26 cellular contexts compared by ENCODE assay signal in the genomic region with DNA sequence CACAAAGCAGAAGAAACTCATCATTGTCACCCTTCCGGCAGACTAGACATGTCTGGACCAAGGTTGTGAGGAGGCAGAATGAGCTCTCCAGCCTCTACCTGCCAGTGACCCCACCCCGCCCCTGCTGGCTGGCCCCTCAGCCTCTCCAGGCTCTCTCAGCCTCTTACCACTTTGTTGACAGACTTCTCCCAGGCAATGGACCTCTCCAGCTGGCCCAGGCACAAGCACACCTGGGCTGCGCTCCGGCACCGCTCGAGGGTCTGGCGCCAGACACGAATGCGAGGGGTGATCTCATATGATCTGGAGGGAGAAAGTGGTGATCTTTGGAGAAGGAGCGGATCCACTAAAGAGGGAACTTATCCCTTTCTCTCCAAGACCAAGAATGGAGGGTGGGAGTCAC.
"Had no signal": no experiment of that assay in that cellular context is flagged by ENCODE, and none has a peak within 500 bp of the region (broad histone marks: within the 10 kb centered on the region; RNA-seq: fewer than 3 reads in every experiment).

No MANE protein-coding gene starts in this region.

- H3K4me3 Mint-ChIP-seq: activated CD4-positive, alpha-beta memory T cell treated with anti-CD3 and anti-CD28 coated beads for 36 hours; activated CD4-positive, alpha-beta T cell treated with anti-CD3 and anti-CD28 coated beads, Interleukin-2, amount 10 ng/mL, durations not matched to agents 24 days and 14 days; immature natural killer cell; natural killer cell treated with Interleukin-12 subunit alpha and Interleukin-12 subunit beta and Interleukin-15 and Interleukin-18, amount 100 ng/mL, for 72 hours; stimulated activated naive CD8-positive, alpha-beta T cell treated with anti-CD3 and anti-CD28 coated beads, Interleukin-15, Interleukin-2, amounts not matched to agents 100 ng/mL and 50 ng/mL, for 24 hours; type B pancreatic cell had no signal

- H3K27me3 Mint-ChIP-seq: activated CD4-positive, alpha-beta memory T cell treated with anti-CD3 and anti-CD28 coated beads for 36 hours; activated CD4-positive, alpha-beta T cell treated with anti-CD3 and anti-CD28 coated beads, Interleukin-2, amount 10 ng/mL, durations not matched to agents 24 days and 14 days; natural killer cell treated with Interleukin-12 subunit alpha and Interleukin-12 subunit beta and Interleukin-15 and Interleukin-18, amount 100 ng/mL, for 72 hours; stimulated activated naive CD8-positive, alpha-beta T cell treated with anti-CD3 and anti-CD28 coated beads, Interleukin-15, Interleukin-2, amounts not matched to agents 100 ng/mL and 50 ng/mL, for 24 hours; type B pancreatic cell had no signal

- H3K27me3 ChIP-seq: body of pancreas, colonic mucosa, spleen had no signal

- H3K9me3 Mint-ChIP-seq: activated CD4-positive, alpha-beta memory T cell treated with anti-CD3 and anti-CD28 coated beads for 36 hours; activated CD4-positive, alpha-beta T cell treated with anti-CD3 and anti-CD28 coated beads, Interleukin-2, amount 10 ng/mL, durations not matched to agents 24 days and 14 days; activated naive CD4-positive, alpha-beta T cell treated with anti-CD3 and anti-CD28 coated beads, Interleukin-2, amount 50 U/mL, for 72 hours; activated T-helper 2 cell treated with anti-CD3 and anti-CD28 coated beads, Interferon-gamma antibody, Interleukin-2, Interleukin-4, amounts not matched to agents 10 μg/mL and 5 μg/mL and 100 μg/mL, durations not matched to agents 14 hours and 24 hours and 36 hours; immature natural killer cell; natural killer cell treated with Interleukin-12 subunit alpha and Interleukin-12 subunit beta and Interleukin-15 and Interleukin-18, amount 100 ng/mL, for 72 hours; stimulated activated naive CD8-positive, alpha-beta T cell treated with anti-CD3 and anti-CD28 coated beads, Interleukin-15, Interleukin-2, amounts not matched to agents 100 ng/mL and 50 ng/mL, for 24 hours; type B pancreatic cell had no signal

- H3K9me3 ChIP-seq: body of pancreas, colonic mucosa, mucosa of descending colon, spleen had no signal

- FAIRE-seq: endometrium, kidney had no signal

- DNase-seq: activated CD4-positive, alpha-beta memory T cell treated with anti-CD3 and anti-CD28 coated beads for 36 hours; activated CD4-positive, alpha-beta T cell treated with anti-CD3 and anti-CD28 coated beads, Interleukin-2, amount 10 ng/mL, durations not matched to agents 24 days and 14 days; activated CD8-positive, alpha-beta memory T cell treated with anti-CD3 and anti-CD28 coated beads, Interleukin-2, amount 50 U/mL, for 4 hours; activated naive CD4-positive, alpha-beta T cell; activated T-cell treated with anti-CD3 and anti-CD28 coated beads, Interleukin-2, amount 50 U/mL, for 48 hours; anterior cingulate cortex; body of pancreas; cerebellar nuclear complex; colonic mucosa; effector CD8-positive, alpha-beta T cell; erythroblast; head of caudate nucleus; hypothalamus; immature natural killer cell; kidney; mucosa of descending colon; posterior cingulate gyrus; right cardiac atrium; spleen had no signal

- H3K4me1 ChIP-seq: body of pancreas, colonic mucosa had no signal

- H3K27ac Mint-ChIP-seq: activated CD4-positive, alpha-beta memory T cell treated with anti-CD3 and anti-CD28 coated beads for 36 hours; activated naive CD4-positive, alpha-beta T cell treated with anti-CD3 and anti-CD28 coated beads, Interleukin-2, amount 50 U/mL, for 72 hours; activated T-helper 2 cell treated with anti-CD3 and anti-CD28 coated beads, Interferon-gamma antibody, Interleukin-2, Interleukin-4, amounts not matched to agents 10 μg/mL and 5 μg/mL and 100 μg/mL, durations not matched to agents 14 hours and 24 hours and 36 hours; immature natural killer cell; natural killer cell treated with Interleukin-12 subunit alpha and Interleukin-12 subunit beta and Interleukin-15 and Interleukin-18, amount 100 ng/mL, for 72 hours; stimulated activated naive CD8-positive, alpha-beta T cell treated with anti-CD3 and anti-CD28 coated beads, Interleukin-15, Interleukin-2, amounts not matched to agents 100 ng/mL and 50 ng/mL, for 24 hours; type B pancreatic cell had no signal

- H3K4me1 Mint-ChIP-seq: activated CD4-positive, alpha-beta T cell treated with anti-CD3 and anti-CD28 coated beads, Interleukin-2, amount 10 ng/mL, durations not matched to agents 24 days and 14 days had no signal

- H3K27ac ChIP-seq: body of pancreas, colonic mucosa, spleen, VCaP had no signal

- ATAC-seq: activated naive CD4-positive, alpha-beta T cell treated with anti-CD3 and anti-CD28 coated beads, Interleukin-2, amount 50 U/mL, for 72 hours; body of pancreas; mucosa of descending colon; natural killer cell treated with Interleukin-12 subunit alpha and Interleukin-12 subunit beta and Interleukin-15 and Interleukin-18, amount 100 ng/mL, for 72 hours; right cardiac atrium had no signal

- H3K4me3 ChIP-seq: body of pancreas, colonic mucosa, mucosa of descending colon, spleen had no signal
